In genomic region chr14:85601246-85601645, GRCh38 we compare ENCODE assay signal across 16 cellular contexts.
DNase-seq lines count a peak whose midpoint lies in the region; ATAC-seq and TF ChIP-seq lines count a peak whose summit lies in the region.
"Had no signal": no experiment of that assay in that cellular context is flagged by ENCODE, and none has a peak within 500 bp of the region (broad histone marks: within the 10 kb centered on the region; RNA-seq: fewer than 3 reads in every experiment).

No MANE protein-coding gene starts in this region.

- no peak overlapping the region for H3K4me3 ChIP-seq in fibroblast of mammary gland (ENCODE audit: control insufficient read depth, low read depth, low read length)
- H3K4me3 ChIP-seq: ovary, skin epidermis, thoracic aorta had no signal

- no peak for ATAC-seq in GM21390 (IDR thresholded peaks at IDR 0.05; ENCODE audit: unreplicated experiment)
- ATAC-seq in GM19324 (IDR thresholded peaks at IDR 0.05; ENCODE audit: low FRiP score, unreplicated experiment) = no peak
- ATAC-seq: activated CD8-positive, alpha-beta memory T cell treated with anti-CD3 and anti-CD28 coated beads, Interleukin-2, amount 10 ng/mL, durations not matched to agents 7 days and 5 days; foreskin keratinocyte; left colon had no signal

- TF ChIP-seq CTCF in fibroblast of mammary gland (conservative IDR thresholded peaks at IDR 0.05; ENCODE audit: control insufficient read depth, insufficient read depth, low read depth, low read length) = no peak

- DNase-seq in COR-L47 (lab: John Stamatoyannopoulos, UW) (peak; percentile 78), NCI-H146 (lab: John Stamatoyannopoulos, UW) (peak; percentile 93), NCI-H524 treated with DMSO at 0.1 percent for 48 hours (lab: John Stamatoyannopoulos, UW) (peak; percentile 98), fibroblast of mammary gland (ENCODE audit: low read depth) (peak; percentile 34), T-helper 2 cell (no peak), KG1 (lab: John Stamatoyannopoulos, UW) (no peak)
- DNase-seq: activated CD4-positive, CD25-positive, alpha-beta regulatory T cell treated with anti-CD3 and anti-CD28 coated beads, Interleukin-2, amount 50 U/mL, for 72 hours; activated CD8-positive, alpha-beta memory T cell treated with anti-CD3 and anti-CD28 coated beads, Interleukin-2, amount 10 ng/mL, durations not matched to agents 7 days and 5 days; Caco-2; foreskin keratinocyte; left colon; ovary had no signal

Comparison
In these comparisons a context has a peak if more than half of its experiments do, and no peak if none do; other contexts are left out.
1. DNase-seq: peak in COR-L47 (single experiment), NCI-H146 (single experiment), NCI-H524 treated with DMSO at 0.1 percent for 48 hours (single experiment) and fibroblast of mammary gland (single experiment); none in T-helper 2 cell (0 of 5) and KG1 (single experiment).